8 cellular contexts compared by ENCODE assay signal in genomic region chr18:75247601-75248421, GRCh38. TPM values are rescaled to one million over a fixed set of nuclear protein-coding genes. Genes with fewer than 3 reads are reported as not detected.
A peak's percentile ranks its signal among the peaks of the same experiment; 100 is the strongest.
DNase-seq lines count a peak whose midpoint lies in the region; ATAC-seq, FAIRE-seq and TF ChIP-seq lines count a peak whose summit lies in the region.

No MANE protein-coding gene starts in this region.

- FAIRE-seq in A204.1 (lab: Jason Lieb, UNC) = peak; percentile 85

- DNase-seq in GM12864 (ENCODE audit: low read depth) (no peak), SK-MEL-5 (ENCODE audit: low read depth, low spot score) (peak; percentile 30), epithelial cell of esophagus (ENCODE audit: low read depth) (peak; percentile 29), HK-2 (ENCODE audit: unreplicated experiment) (no peak)

- H3K9me3 Mint-ChIP-seq in nephron = no peaks in the 10 kb centered on the region

- peak overlapping the region; percentile 79 to 93 (median 92) for H3K27ac Mint-ChIP-seq in nephron

- ATAC-seq in HG03159 (IDR thresholded peaks at IDR 0.05; ENCODE audit: unreplicated experiment) (peak; percentile 43), GM19455 (IDR thresholded peaks at IDR 0.05; ENCODE audit: unreplicated experiment) (no peak)

- H3K27me3 Mint-ChIP-seq in nephron (ENCODE audit: low read depth) = no peaks in the 10 kb centered on the region

- TF ChIP-seq CTCF in GM12864 (IDR thresholded peaks at IDR 0.05; ENCODE audit: low read depth, low read length, missing control alignments) (no peak), epithelial cell of esophagus (IDR thresholded peaks at IDR 0.05; ENCODE audit: insufficient read depth, low read depth, low read length, missing control alignments) (no peak), nephron (IDR thresholded peaks at IDR 0.05; ENCODE audit: unreplicated experiment in 3 of 3) (no peak)

- H3K4me3 Mint-ChIP-seq in nephron = peak overlapping the region; percentile 61 to 82 (median 76)

- peaks cover 76% of the 10 kb centered on the region for H3K4me1 Mint-ChIP-seq in nephron

- in situ Hi-C loops in SK-MEL-5 (cut with HindIII; ENCODE audit: low pct_unique_long_range_greater_than_20kb, low sequenced_read_pairs) = no loop called here

- H3K36me3 Mint-ChIP-seq in nephron (ENCODE audit: low read depth) = peaks cover 9% of the 10 kb centered on the region

- H3K4me3 ChIP-seq in GM12864 (ENCODE audit: low read depth, low read length) = peak overlapping the region; percentile 8; the same call in 1 of the 2 replicates
- peak overlapping the region; percentile 50 for H3K4me3 ChIP-seq in epithelial cell of esophagus (ENCODE audit: low read length)

RNA-seq across cellular contexts. Expression of gene TSHZ1, which starts 37.2 kb away (rescaled TPM):
- total RNA-seq in SK-MEL-5 (2014; rRNA removed; shearing (Covaris generic)) = 3.0 and 4.1 TPM in 2 replicates
- polyA plus RNA-seq in SK-MEL-5 (2015; cell fraction: cytosol; rRNA removed) = 8.6 and 12.7 TPM in 2 replicates
- polyA plus RNA-seq in SK-MEL-5 (2015; cell fraction: nucleus; rRNA removed) = 4.9 and 7.5 TPM in 2 replicates

RNA-seq across cellular contexts. Expression of gene PTGR3, which starts 38.9 kb away (rescaled TPM):
- 7.2 and 10.0 TPM in 2 replicates for total RNA-seq in SK-MEL-5 (2014; rRNA removed; shearing (Covaris generic))
- 22.6 and 29.4 TPM in 2 replicates for polyA plus RNA-seq in SK-MEL-5 (2015; cell fraction: cytosol; rRNA removed)
- polyA plus RNA-seq in SK-MEL-5 (2015; cell fraction: nucleus; rRNA removed) = 29.7 and 30.8 TPM in 2 replicates

Comparison
In these comparisons a context has a peak if more than half of its experiments do, and no peak if none do; other contexts are left out.
1. DNase-seq: peak in SK-MEL-5 (single experiment) and epithelial cell of esophagus (single experiment); none in GM12864 (single experiment) and HK-2 (single experiment).